7 cellular contexts compared by ENCODE assay signal in genomic region chr1:4630561-4630960, GRCh38. TPM values are rescaled to one million over a fixed set of nuclear protein-coding genes. Genes with fewer than 3 reads are reported as not detected.
"Had no signal": no experiment of that assay in that cellular context is flagged by ENCODE, and none has a peak within 500 bp of the region (broad histone marks: within the 10 kb centered on the region; RNA-seq: fewer than 3 reads in every experiment).

No MANE protein-coding gene starts in this region.

- H3K27ac Mint-ChIP-seq: GM23338, HFFc6, IgD-negative memory B cell had no signal

- H3K4me1 Mint-ChIP-seq: GM23338 had no signal

- H3K4me3 ChIP-seq: GM23338, HAP-1 had no signal

- H3K36me3 Mint-ChIP-seq: IgD-negative memory B cell had no signal

- H3K9me3 Mint-ChIP-seq: GM23338, IgD-negative memory B cell had no signal

- DNase-seq: HFFc6, KBM-7 had no signal

- ATAC-seq: GM23338, HCT116, HepG2 had no signal

- H3K4me3 Mint-ChIP-seq: GM23338, HFFc6, IgD-negative memory B cell had no signal

- H3K36me3 ChIP-seq: HAP-1 had no signal

RNA-seq across cellular contexts. Expression of gene AJAP1, which starts 23.8 kb away (rescaled TPM):
- total RNA-seq: GM23338, HepG2, HFFc6 had no signal
- polyA plus RNA-seq: GM23338, HepG2, IgD-negative memory B cell had no signal
